9 cellular contexts compared by ENCODE assay signal in the genomic region with DNA sequence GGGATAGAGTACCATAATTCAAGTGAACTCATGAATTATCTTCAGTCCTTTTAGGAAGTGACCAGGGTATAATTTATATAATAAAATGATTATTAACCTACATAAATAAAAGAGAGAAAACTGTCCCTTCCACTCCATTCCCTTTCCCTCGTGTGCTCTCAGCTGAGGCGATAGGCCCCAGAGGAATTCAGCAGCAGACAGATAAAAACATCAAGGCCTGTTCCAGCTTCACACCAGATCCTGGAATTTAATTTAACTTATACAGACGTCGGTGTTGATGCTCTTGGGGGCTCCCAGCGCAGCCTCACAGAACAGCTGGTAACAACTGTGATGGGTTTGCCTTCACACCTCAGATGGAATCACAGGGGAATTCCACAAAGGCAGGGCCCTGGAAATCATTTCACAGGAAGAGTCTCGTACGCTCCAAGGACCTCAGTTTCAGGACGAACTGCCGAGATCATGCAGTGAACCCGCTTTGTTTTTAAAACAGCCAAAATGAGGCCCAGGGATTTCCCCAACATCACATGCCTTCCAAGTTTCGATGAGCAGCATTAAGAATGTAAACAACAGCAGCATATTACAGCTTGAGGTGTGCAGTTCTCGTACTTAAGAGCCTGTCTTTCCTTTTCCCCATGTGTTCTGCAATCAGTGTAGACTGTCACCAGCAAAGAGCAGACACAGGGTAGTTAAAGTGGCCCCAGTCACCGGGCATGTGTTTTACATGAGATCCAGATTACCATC.
A peak's percentile ranks its signal among the peaks of the same experiment; 100 is the strongest.
DNase-seq lines count a peak whose midpoint lies in the region; ATAC-seq and TF ChIP-seq lines count a peak whose summit lies in the region.
"Had no signal": no experiment of that assay in that cellular context is flagged by ENCODE, and none has a peak within 500 bp of the region (broad histone marks: within the 10 kb centered on the region; RNA-seq: fewer than 3 reads in every experiment).

No MANE protein-coding gene starts in this region.

- peak in 1 of 3 donors; percentile 41 for TF ChIP-seq POLR2A in body of pancreas (IDR thresholded peaks at IDR 0.05)

- H3K27ac ChIP-seq in right atrium auricular region (no peak overlapping the region), body of pancreas (peak overlapping the region; percentile 57 to 81 (median 75)), rectal smooth muscle tissue (ENCODE audit: low read depth, low read length) (peak overlapping the region; percentile 38)

- H3K9ac ChIP-seq in rectal smooth muscle tissue (ENCODE audit: low read length): no peak overlapping the region

- 9 to 14% methylated on average over 13 of the region's 13 CpGs for WGBS in body of pancreas, 2 donors

- H3K4me3 ChIP-seq in right atrium auricular region (no peak overlapping the region), body of pancreas (no peak overlapping the region), rectal smooth muscle tissue (ENCODE audit: low read length) (peak overlapping the region; percentile 13)

- H3K9me3 ChIP-seq in right atrium auricular region (no peaks in the 10 kb centered on the region), body of pancreas (no peaks in the 10 kb centered on the region)

- H3K36me3 ChIP-seq in right atrium auricular region (no peaks in the 10 kb centered on the region), body of pancreas (replicated peaks in 1 of 2; ENCODE audit: insufficient read depth in 1 of 2, low read depth in 2 of 2) (no peaks in the 10 kb centered on the region), rectal smooth muscle tissue (ENCODE audit: control insufficient read depth, insufficient read depth, low read length) (no peaks in the 10 kb centered on the region)

- DNase-seq in left ventricle myocardium superior (no peak), right atrium auricular region (ENCODE audit: low spot score) (no peak), body of pancreas (peak; percentile 28 to 63 (median 42)), HuH-7.5 (ENCODE audit: low spot score) (no peak)
- DNase-seq in activated CD8-positive, alpha-beta memory T cell treated with anti-CD3 and anti-CD28 coated beads for 24 hours: no peak
- no peak for DNase-seq in effector CD4-positive, alpha-beta T cell
- DNase-seq: activated naive CD8-positive, alpha-beta T cell treated with anti-CD3 and anti-CD28 coated beads, Interleukin-2, amount 10 ng/mL, durations not matched to agents 7 days and 5 days had no signal

- H3K27me3 ChIP-seq in right atrium auricular region: no peaks in the 10 kb centered on the region
- H3K27me3 ChIP-seq in body of pancreas: no peaks in the 10 kb centered on the region
- no peaks in the 10 kb centered on the region for H3K27me3 ChIP-seq in rectal smooth muscle tissue (ENCODE audit: control insufficient read depth, insufficient read depth, low read length)

- ATAC-seq in left ventricle myocardium superior: peak; percentile 38
- ATAC-seq in HG03045 (IDR thresholded peaks at IDR 0.05; ENCODE audit: unreplicated experiment): peak; percentile 89
- ATAC-seq in body of pancreas: peak; percentile 59

- no peaks in the 10 kb centered on the region for H3K4me1 ChIP-seq in right atrium auricular region
- peaks cover 49% of the 10 kb centered on the region for H3K4me1 ChIP-seq in body of pancreas
- no peaks in the 10 kb centered on the region for H3K4me1 ChIP-seq in rectal smooth muscle tissue (ENCODE audit: control insufficient read depth, insufficient read depth, low read length)

- intact Hi-C loops in left ventricle myocardium superior (cut with micrococcal nuclease): no loop called here
- intact Hi-C loops in body of pancreas (cut with DNase I): no loop called here

- TF ChIP-seq CTCF in right atrium auricular region (IDR thresholded peaks at IDR 0.05) (no peak), body of pancreas (IDR thresholded peaks at IDR 0.05) (no peak)

Comparison
In these comparisons a context has a peak if more than half of its experiments do, and no peak if none do; other contexts are left out.
1. ATAC-seq: peak in every context shown above with its lines; median percentile 89 in HG03045; 59 in body of pancreas; 38 in left ventricle myocardium superior.
2. DNase-seq: peak in body of pancreas (4 of 4); none in left ventricle myocardium superior (single experiment), right atrium auricular region (single experiment), HuH-7.5 (single experiment), activated CD8-positive, alpha-beta memory T cell treated with anti-CD3 and anti-CD28 coated beads for 24 hours (single experiment) and effector CD4-positive, alpha-beta T cell (single experiment).
3. H3K27ac ChIP-seq: peak in body of pancreas (4 of 4) and rectal smooth muscle tissue (single experiment); none in right atrium auricular region (0 of 2).